Comparison of ENCODE assay signal across 1 cellular context in genomic region chr1:51284487-51284954, GRCh38.
TF ChIP-seq lines count a peak whose summit lies in the region.

No MANE protein-coding gene starts in this region.

TF ChIP-seq in K562, 482 proteins besides CTCF, POLR2A, EP300 and RAD21 (continued from another document and continues in another):
- TF ChIP-seq, protein P1, sequence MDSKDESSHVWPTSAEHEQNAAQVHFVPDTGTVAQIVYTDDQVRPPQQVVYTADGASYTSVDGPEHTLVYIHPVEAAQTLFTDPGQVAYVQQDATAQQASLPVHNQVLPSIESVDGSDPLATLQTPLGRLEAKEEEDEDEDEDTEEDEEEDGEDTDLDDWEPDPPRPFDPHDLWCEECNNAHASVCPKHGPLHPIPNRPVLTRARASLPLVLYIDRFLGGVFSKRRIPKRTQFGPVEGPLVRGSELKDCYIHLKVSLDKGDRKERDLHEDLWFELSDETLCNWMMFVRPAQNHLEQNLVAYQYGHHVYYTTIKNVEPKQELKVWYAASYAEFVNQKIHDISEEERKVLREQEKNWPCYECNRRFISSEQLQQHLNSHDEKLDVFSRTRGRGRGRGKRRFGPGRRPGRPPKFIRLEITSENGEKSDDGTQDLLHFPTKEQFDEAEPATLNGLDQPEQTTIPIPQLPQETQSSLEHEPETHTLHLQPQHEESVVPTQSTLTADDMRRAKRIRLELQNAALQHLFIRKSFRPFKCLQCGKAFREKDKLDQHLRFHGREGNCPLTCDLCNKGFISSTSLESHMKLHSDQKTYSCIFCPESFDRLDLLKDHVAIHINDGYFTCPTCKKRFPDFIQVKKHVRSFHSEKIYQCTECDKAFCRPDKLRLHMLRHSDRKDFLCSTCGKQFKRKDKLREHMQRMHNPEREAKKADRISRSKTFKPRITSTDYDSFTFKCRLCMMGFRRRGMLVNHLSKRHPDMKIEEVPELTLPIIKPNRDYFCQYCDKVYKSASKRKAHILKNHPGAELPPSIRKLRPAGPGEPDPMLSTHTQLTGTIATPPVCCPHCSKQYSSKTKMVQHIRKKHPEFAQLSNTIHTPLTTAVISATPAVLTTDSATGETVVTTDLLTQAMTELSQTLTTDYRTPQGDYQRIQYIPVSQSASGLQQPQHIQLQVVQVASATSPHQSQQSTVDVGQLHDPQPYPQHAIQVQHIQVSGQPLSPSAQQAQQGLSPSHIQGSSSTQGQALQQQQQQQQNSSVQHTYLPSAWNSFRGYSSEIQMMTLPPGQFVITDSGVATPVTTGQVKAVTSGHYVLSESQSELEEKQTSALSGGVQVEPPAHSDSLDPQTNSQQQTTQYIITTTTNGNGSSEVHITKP (IDR thresholded peaks at IDR 0.05; ENCODE audit: partially characterized antibody), result peak; percentile 64
- TF ChIP-seq ESRRA (IDR thresholded peaks at IDR 0.05; ENCODE audit: borderline replicate concordance, low read depth) (peak; percentile 91; the same call in 1 of the 2 replicates), ESRRB (CRISPR knock-in tag; IDR thresholded peaks at IDR 0.05; ENCODE audit: borderline replicate concordance) (no peak), KLF13 (tag; IDR thresholded peaks at IDR 0.05; ENCODE audit: borderline replicate concordance, low read depth) (no peak), ZC3H8 (IDR thresholded peaks at IDR 0.05) (no peak), MCM5 (IDR thresholded peaks at IDR 0.05; ENCODE audit: low read depth) (no peak), ASH1L (IDR thresholded peaks at IDR 0.05; ENCODE audit: borderline replicate concordance, low read depth, partially characterized antibody) (no peak), PHF21A (IDR thresholded peaks at IDR 0.05; ENCODE audit: borderline replicate concordance, low read depth) (0 out of 2 replicates have a peak, but pooled peaks have one; percentile 71), ZFX (CRISPR knock-in tag; IDR thresholded peaks at IDR 0.05) (peak; percentile 62), E2F5 (CRISPR knock-in tag; IDR thresholded peaks at IDR 0.05) (no peak), RBM25 (IDR thresholded peaks at IDR 0.05; ENCODE audit: low read depth, low read length, severe bottlenecking) (no peak), RBM22 (IDR thresholded peaks at IDR 0.05; ENCODE audit: low read depth, low read length, poor library complexity, severe bottlenecking) (no peak), NFRKB (IDR thresholded peaks at IDR 0.05; ENCODE audit: low read depth) (no peak), ZNF444 (CRISPR knock-in tag; IDR thresholded peaks at IDR 0.05) (no peak), ZNF212 (CRISPR knock-in tag; IDR thresholded peaks at IDR 0.05) (no peak), HDAC2 (IDR thresholded peaks at IDR 0.05) (peak; percentile 97), SETDB1 (IDR thresholded peaks at IDR 0.05; ENCODE audit: low read length) (no peak), ZNF561 (CRISPR knock-in tag; conservative IDR thresholded peaks at IDR 0.05) (no peak), SMC3 (conservative IDR thresholded peaks at IDR 0.05; ENCODE audit: insufficient read depth, low read depth, low read length) (no peak), ZNF384 (IDR thresholded peaks at IDR 0.05; ENCODE audit: low read depth, low read length) (0 out of 2 replicates have a peak, but pooled peaks have one; percentile 50), GATAD2B (IDR thresholded peaks at IDR 0.05; ENCODE audit: borderline replicate concordance) (peak; percentile 81; the same call in 1 of the 2 replicates), E2F6 (IDR thresholded peaks at IDR 0.05; ENCODE audit: borderline replicate concordance in 1 of 2, extremely low read depth in 1 of 2, insufficient read depth in 1 of 2, insufficient read length in 1 of 2, low read depth in 1 of 2, low read length in 1 of 2, poor library complexity in 1 of 2, severe bottlenecking in 1 of 2) (no peak), PYGO2 (tag; IDR thresholded peaks at IDR 0.05) (peak; percentile 87), RUNX1 (IDR thresholded peaks at IDR 0.05; ENCODE audit: low read depth) (peak; percentile 95), STAT5B (CRISPR knock-in tag; IDR thresholded peaks at IDR 0.05) (no peak), PURB (CRISPR knock-in tag; IDR thresholded peaks at IDR 0.05; ENCODE audit: low read depth) (no peak), CBX3 (IDR thresholded peaks at IDR 0.05; ENCODE audit: borderline replicate concordance in 1 of 2, low read length in 2 of 2) (peak in 1 of 2 experiments; percentile 84; a peak in 2 of 3 replicates), ZNF121 (CRISPR knock-in tag; conservative IDR thresholded peaks at IDR 0.05) (no peak), NR4A1 (CRISPR knock-in tag; IDR thresholded peaks at IDR 0.05) (no peak), NR4A1 (tag; IDR thresholded peaks at IDR 0.05) (peak; percentile 65; the same call in 1 of the 2 replicates), ZNF785 (CRISPR knock-in tag; IDR thresholded peaks at IDR 0.05) (no peak), GABPB2 (CRISPR knock-in tag; conservative IDR thresholded peaks at IDR 0.05) (no peak), RBFOX2 (IDR thresholded peaks at IDR 0.05; ENCODE audit: low read depth, low read length) (no peak), ZSCAN32 (CRISPR knock-in tag; IDR thresholded peaks at IDR 0.05) (no peak), FOXK1 (CRISPR knock-in tag; IDR thresholded peaks at IDR 0.05; ENCODE audit: borderline replicate concordance) (no peak), ZNF668 (CRISPR knock-in tag; IDR thresholded peaks at IDR 0.05) (no peak), NUFIP1 (IDR thresholded peaks at IDR 0.05; ENCODE audit: partially characterized antibody) (no peak)
- TF ChIP-seq, protein P2, sequence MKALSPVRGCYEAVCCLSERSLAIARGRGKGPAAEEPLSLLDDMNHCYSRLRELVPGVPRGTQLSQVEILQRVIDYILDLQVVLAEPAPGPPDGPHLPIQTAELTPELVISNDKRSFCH (CRISPR knock-in tag; IDR thresholded peaks at IDR 0.05), result no peak
- TF ChIP-seq, protein P2 (tag; IDR thresholded peaks at IDR 0.05), result peak; percentile 95
- TF ChIP-seq, protein P3, sequence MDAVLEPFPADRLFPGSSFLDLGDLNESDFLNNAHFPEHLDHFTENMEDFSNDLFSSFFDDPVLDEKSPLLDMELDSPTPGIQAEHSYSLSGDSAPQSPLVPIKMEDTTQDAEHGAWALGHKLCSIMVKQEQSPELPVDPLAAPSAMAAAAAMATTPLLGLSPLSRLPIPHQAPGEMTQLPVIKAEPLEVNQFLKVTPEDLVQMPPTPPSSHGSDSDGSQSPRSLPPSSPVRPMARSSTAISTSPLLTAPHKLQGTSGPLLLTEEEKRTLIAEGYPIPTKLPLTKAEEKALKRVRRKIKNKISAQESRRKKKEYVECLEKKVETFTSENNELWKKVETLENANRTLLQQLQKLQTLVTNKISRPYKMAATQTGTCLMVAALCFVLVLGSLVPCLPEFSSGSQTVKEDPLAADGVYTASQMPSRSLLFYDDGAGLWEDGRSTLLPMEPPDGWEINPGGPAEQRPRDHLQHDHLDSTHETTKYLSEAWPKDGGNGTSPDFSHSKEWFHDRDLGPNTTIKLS (IDR thresholded peaks at IDR 0.05; ENCODE audit: borderline replicate concordance, low read depth), result peak; percentile 51; the same call in 1 of the 2 replicates
- TF ChIP-seq, protein P4, sequence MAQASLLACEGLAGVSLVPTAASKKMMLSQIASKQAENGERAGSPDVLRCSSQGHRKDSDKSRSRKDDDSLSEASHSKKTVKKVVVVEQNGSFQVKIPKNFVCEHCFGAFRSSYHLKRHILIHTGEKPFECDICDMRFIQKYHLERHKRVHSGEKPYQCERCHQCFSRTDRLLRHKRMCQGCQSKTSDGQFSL (CRISPR knock-in tag; IDR thresholded peaks at IDR 0.05), result no peak
- TF ChIP-seq, protein P4 (tag; IDR thresholded peaks at IDR 0.05), result no peak
- TF ChIP-seq, protein P5, sequence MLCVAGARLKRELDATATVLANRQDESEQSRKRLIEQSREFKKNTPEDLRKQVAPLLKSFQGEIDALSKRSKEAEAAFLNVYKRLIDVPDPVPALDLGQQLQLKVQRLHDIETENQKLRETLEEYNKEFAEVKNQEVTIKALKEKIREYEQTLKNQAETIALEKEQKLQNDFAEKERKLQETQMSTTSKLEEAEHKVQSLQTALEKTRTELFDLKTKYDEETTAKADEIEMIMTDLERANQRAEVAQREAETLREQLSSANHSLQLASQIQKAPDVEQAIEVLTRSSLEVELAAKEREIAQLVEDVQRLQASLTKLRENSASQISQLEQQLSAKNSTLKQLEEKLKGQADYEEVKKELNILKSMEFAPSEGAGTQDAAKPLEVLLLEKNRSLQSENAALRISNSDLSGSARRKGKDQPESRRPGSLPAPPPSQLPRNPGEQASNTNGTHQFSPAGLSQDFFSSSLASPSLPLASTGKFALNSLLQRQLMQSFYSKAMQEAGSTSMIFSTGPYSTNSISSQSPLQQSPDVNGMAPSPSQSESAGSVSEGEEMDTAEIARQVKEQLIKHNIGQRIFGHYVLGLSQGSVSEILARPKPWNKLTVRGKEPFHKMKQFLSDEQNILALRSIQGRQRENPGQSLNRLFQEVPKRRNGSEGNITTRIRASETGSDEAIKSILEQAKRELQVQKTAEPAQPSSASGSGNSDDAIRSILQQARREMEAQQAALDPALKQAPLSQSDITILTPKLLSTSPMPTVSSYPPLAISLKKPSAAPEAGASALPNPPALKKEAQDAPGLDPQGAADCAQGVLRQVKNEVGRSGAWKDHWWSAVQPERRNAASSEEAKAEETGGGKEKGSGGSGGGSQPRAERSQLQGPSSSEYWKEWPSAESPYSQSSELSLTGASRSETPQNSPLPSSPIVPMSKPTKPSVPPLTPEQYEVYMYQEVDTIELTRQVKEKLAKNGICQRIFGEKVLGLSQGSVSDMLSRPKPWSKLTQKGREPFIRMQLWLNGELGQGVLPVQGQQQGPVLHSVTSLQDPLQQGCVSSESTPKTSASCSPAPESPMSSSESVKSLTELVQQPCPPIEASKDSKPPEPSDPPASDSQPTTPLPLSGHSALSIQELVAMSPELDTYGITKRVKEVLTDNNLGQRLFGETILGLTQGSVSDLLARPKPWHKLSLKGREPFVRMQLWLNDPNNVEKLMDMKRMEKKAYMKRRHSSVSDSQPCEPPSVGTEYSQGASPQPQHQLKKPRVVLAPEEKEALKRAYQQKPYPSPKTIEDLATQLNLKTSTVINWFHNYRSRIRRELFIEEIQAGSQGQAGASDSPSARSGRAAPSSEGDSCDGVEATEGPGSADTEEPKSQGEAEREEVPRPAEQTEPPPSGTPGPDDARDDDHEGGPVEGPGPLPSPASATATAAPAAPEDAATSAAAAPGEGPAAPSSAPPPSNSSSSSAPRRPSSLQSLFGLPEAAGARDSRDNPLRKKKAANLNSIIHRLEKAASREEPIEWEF (CRISPR knock-in tag; IDR thresholded peaks at IDR 0.05), result no peak
- TF ChIP-seq, protein P6, sequence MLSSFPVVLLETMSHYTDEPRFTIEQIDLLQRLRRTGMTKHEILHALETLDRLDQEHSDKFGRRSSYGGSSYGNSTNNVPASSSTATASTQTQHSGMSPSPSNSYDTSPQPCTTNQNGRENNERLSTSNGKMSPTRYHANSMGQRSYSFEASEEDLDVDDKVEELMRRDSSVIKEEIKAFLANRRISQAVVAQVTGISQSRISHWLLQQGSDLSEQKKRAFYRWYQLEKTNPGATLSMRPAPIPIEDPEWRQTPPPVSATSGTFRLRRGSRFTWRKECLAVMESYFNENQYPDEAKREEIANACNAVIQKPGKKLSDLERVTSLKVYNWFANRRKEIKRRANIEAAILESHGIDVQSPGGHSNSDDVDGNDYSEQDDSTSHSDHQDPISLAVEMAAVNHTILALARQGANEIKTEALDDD (IDR thresholded peaks at IDR 0.05), result 0 out of 2 replicates have a peak, but pooled peaks have one; percentile 30
- TF ChIP-seq, protein P7, sequence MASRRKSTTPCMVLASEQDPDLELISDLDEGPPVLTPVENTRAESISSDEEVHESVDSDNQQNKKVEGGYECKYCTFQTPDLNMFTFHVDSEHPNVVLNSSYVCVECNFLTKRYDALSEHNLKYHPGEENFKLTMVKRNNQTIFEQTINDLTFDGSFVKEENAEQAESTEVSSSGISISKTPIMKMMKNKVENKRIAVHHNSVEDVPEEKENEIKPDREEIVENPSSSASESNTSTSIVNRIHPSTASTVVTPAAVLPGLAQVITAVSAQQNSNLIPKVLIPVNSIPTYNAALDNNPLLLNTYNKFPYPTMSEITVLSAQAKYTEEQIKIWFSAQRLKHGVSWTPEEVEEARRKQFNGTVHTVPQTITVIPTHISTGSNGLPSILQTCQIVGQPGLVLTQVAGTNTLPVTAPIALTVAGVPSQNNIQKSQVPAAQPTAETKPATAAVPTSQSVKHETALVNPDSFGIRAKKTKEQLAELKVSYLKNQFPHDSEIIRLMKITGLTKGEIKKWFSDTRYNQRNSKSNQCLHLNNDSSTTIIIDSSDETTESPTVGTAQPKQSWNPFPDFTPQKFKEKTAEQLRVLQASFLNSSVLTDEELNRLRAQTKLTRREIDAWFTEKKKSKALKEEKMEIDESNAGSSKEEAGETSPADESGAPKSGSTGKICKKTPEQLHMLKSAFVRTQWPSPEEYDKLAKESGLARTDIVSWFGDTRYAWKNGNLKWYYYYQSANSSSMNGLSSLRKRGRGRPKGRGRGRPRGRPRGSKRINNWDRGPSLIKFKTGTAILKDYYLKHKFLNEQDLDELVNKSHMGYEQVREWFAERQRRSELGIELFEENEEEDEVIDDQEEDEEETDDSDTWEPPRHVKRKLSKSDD (conservative IDR thresholded peaks at IDR 0.05; ENCODE audit: low read length), result no peak
- TF ChIP-seq, protein P8, sequence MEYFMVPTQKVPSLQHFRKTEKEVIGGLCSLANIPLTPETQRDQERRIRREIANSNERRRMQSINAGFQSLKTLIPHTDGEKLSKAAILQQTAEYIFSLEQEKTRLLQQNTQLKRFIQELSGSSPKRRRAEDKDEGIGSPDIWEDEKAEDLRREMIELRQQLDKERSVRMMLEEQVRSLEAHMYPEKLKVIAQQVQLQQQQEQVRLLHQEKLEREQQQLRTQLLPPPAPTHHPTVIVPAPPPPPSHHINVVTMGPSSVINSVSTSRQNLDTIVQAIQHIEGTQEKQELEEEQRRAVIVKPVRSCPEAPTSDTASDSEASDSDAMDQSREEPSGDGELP (CRISPR knock-in tag; IDR thresholded peaks at IDR 0.05; ENCODE audit: borderline replicate concordance), result peak; percentile 69
